24 cellular contexts compared by ENCODE assay signal in genomic region chr7:84533209-84533608, GRCh38.
"Had no signal": no experiment of that assay in that cellular context is flagged by ENCODE, and none has a peak within 500 bp of the region (broad histone marks: within the 10 kb centered on the region; RNA-seq: fewer than 3 reads in every experiment).

No MANE protein-coding gene starts in this region.

- H3K4me2 ChIP-seq: hepatocyte, neural progenitor cell had no signal

- H3K9ac ChIP-seq: neural progenitor cell had no signal

- H3K4me3 Mint-ChIP-seq: dendritic cell treated with granulocyte-macrophage colony-stimulating factor and Interleukin-4, amounts not matched to agents 40 ng/mL and 50 ng/mL, for 4 days; effector memory CD8-positive, alpha-beta T cell; naive thymus-derived CD8-positive, alpha-beta T cell; neural progenitor cell; stimulated activated effector memory CD8-positive, alpha-beta T cell treated with anti-CD3 and anti-CD28 coated beads, Interleukin-12 subunit alpha, Interleukin-12 subunit beta, amount 100 ng/mL, for 72 hours had no signal

- H3K9me3 ChIP-seq: esophagus squamous epithelium, mucosa of descending colon, ovary, suprapubic skin, thyroid gland, upper lobe of left lung, vagina had no signal

- H3K27ac ChIP-seq: esophagus squamous epithelium, foreskin keratinocyte, hepatocyte, neural progenitor cell, ovary, suprapubic skin, thyroid gland, upper lobe of left lung, vagina had no signal

- DNase-seq: effector memory CD8-positive, alpha-beta T cell; esophagus squamous epithelium; foreskin keratinocyte; head of caudate nucleus; left colon; left ventricle myocardium superior; mucosa of descending colon; naive thymus-derived CD8-positive, alpha-beta T cell; nucleus accumbens; ovary; right cardiac atrium; small intestine; stimulated activated CD4-positive, alpha-beta T cell treated with anti-CD3 and anti-CD28 coated beads, Interleukin-2, amount 100 ng/mL, for 48 hours; stimulated activated CD8-positive, alpha-beta memory T cell treated with anti-CD3 and anti-CD28 coated beads, Interleukin-4, amount 100 ng/mL, for 48 hours; stimulated activated naive CD8-positive, alpha-beta T cell treated with anti-CD3 and anti-CD28 coated beads, Interleukin-15, Interleukin-2, amounts not matched to agents 100 U/mL and 50 U/mL, for 24 hours; thyroid gland; upper lobe of left lung had no signal

- H3K4me1 ChIP-seq: esophagus squamous epithelium, neural progenitor cell, suprapubic skin, thyroid gland, upper lobe of left lung, vagina had no signal

- H3K79me2 ChIP-seq: hepatocyte had no signal

- H3K4me1 Mint-ChIP-seq: naive thymus-derived CD8-positive, alpha-beta T cell; stimulated activated effector memory CD8-positive, alpha-beta T cell treated with anti-CD3 and anti-CD28 coated beads, Interleukin-12 subunit alpha, Interleukin-12 subunit beta, amount 100 ng/mL, for 72 hours had no signal

- H3K36me3 ChIP-seq: esophagus squamous epithelium, neural progenitor cell, ovary, suprapubic skin, thyroid gland, upper lobe of left lung, vagina had no signal

- H3K27ac Mint-ChIP-seq: dendritic cell treated with granulocyte-macrophage colony-stimulating factor and Interleukin-4, amounts not matched to agents 40 ng/mL and 50 ng/mL, for 4 days; effector memory CD8-positive, alpha-beta T cell; naive thymus-derived CD8-positive, alpha-beta T cell; neural progenitor cell; stimulated activated effector memory CD8-positive, alpha-beta T cell treated with anti-CD3 and anti-CD28 coated beads, Interleukin-12 subunit alpha, Interleukin-12 subunit beta, amount 100 ng/mL, for 72 hours had no signal

- H3K9me3 Mint-ChIP-seq: dendritic cell treated with granulocyte-macrophage colony-stimulating factor and Interleukin-4, amounts not matched to agents 40 ng/mL and 50 ng/mL, for 4 days; naive thymus-derived CD8-positive, alpha-beta T cell; neural progenitor cell had no signal

- H3K36me3 Mint-ChIP-seq: naive thymus-derived CD8-positive, alpha-beta T cell; neural progenitor cell; stimulated activated effector memory CD8-positive, alpha-beta T cell treated with anti-CD3 and anti-CD28 coated beads, Interleukin-12 subunit alpha, Interleukin-12 subunit beta, amount 100 ng/mL, for 72 hours had no signal

- H3K4me3 ChIP-seq: esophagus squamous epithelium, hepatocyte, lung, mucosa of descending colon, neural progenitor cell, ovary, suprapubic skin, thyroid gland, upper lobe of left lung, vagina had no signal

- ATAC-seq: effector memory CD8-positive, alpha-beta T cell; foreskin keratinocyte; left colon; left ventricle myocardium superior; mucosa of descending colon; naive thymus-derived CD8-positive, alpha-beta T cell; right cardiac atrium; stimulated activated effector memory CD8-positive, alpha-beta T cell treated with anti-CD3 and anti-CD28 coated beads, Interleukin-12 subunit alpha, Interleukin-12 subunit beta, amount 100 ng/mL, for 72 hours; stimulated activated naive CD8-positive, alpha-beta T cell treated with anti-CD3 and anti-CD28 coated beads, Interleukin-15, Interleukin-2, amounts not matched to agents 100 U/mL and 50 U/mL, for 24 hours had no signal

- H3K27me3 ChIP-seq: esophagus squamous epithelium, foreskin keratinocyte, hepatocyte, neural progenitor cell, ovary, suprapubic skin, thyroid gland, upper lobe of left lung, vagina had no signal

- H2AFZ ChIP-seq: hepatocyte, neural progenitor cell had no signal

- H3K27me3 Mint-ChIP-seq: dendritic cell treated with granulocyte-macrophage colony-stimulating factor and Interleukin-4, amounts not matched to agents 40 ng/mL and 50 ng/mL, for 4 days; effector memory CD8-positive, alpha-beta T cell; naive thymus-derived CD8-positive, alpha-beta T cell had no signal
